ENCODE assay signal across 12 cellular contexts in the genomic region with DNA sequence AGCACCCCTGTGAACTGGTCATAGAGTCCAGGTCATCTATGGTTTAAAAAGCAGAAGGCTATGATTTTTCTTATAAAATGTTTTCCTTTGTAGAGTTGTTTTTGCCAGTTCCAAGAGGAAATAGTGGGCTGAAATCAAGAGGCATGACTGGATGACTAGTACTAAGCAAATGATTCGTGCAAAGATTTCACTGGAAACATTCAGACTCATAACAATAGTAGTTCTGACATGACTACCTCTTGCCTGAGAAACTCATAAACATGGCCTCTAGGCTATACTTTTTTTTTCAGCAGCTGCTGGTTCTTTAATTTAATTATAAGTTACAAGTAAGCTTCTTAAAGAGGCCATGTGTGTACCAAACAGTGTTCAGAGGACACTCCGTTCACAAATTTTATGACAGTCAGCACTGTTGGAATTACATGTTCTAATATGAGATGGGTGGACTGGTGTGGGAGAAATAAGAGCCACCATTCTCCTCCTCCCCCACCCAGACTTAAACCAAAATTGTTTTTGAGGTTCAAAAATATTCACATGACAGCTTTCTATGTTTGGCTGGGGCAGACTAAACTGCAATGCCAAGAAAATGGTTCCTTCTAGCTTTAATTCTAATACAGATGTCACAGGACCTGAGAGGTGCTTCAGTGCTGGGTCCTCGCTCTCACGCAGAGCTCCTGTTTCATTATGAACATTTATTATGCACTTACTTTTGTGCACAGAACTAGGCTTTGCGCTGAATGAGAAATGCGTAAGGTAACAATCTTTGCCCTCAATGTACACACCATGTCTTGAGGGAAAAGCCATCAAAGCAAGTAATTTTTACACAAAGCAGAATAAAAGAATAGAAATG.
A peak's percentile ranks its signal among the peaks of the same experiment; 100 is the strongest.
DNase-seq lines count a peak whose midpoint lies in the region; ATAC-seq, FAIRE-seq and TF ChIP-seq lines count a peak whose summit lies in the region.
"Had no signal": no experiment of that assay in that cellular context is flagged by ENCODE, and none has a peak within 500 bp of the region (broad histone marks: within the 10 kb centered on the region; RNA-seq: fewer than 3 reads in every experiment).

No MANE protein-coding gene starts in this region.

- H3K4me3 Mint-ChIP-seq in nephron progenitor cell, result no peak overlapping the region
- H3K4me3 Mint-ChIP-seq: activated naive CD8-positive, alpha-beta T cell treated with anti-CD3 and anti-CD28 coated beads, Interleukin-2, amount 10 ng/mL, durations not matched to agents 7 days and 5 days had no signal

- ATAC-seq in GM19328 (IDR thresholded peaks at IDR 0.05; ENCODE audit: unreplicated experiment), result peak; percentile 45
- ATAC-seq in HG03045 (IDR thresholded peaks at IDR 0.05; ENCODE audit: unreplicated experiment), result peak; percentile 64
- ATAC-seq: Right ventricle myocardium inferior had no signal

- peaks cover 14% of the 10 kb centered on the region for H3K4me1 Mint-ChIP-seq in nephron progenitor cell
- H3K4me1 Mint-ChIP-seq: activated naive CD8-positive, alpha-beta T cell treated with anti-CD3 and anti-CD28 coated beads, Interleukin-2, amount 10 ng/mL, durations not matched to agents 7 days and 5 days had no signal

- H3K4me1 ChIP-seq in adipocyte (ENCODE audit: control insufficient read depth, insufficient read depth, low read length) (peaks cover 70% of the 10 kb centered on the region), kidney (ENCODE audit: control insufficient read depth in 1 of 2, insufficient read depth in 1 of 2, low read depth in 1 of 2, low read length in 2 of 2) (no peaks in the 10 kb centered on the region)
- H3K4me1 ChIP-seq: uterus had no signal

- H3K27ac Mint-ChIP-seq in nephron progenitor cell, result no peak overlapping the region
- H3K27ac Mint-ChIP-seq: activated naive CD8-positive, alpha-beta T cell treated with anti-CD3 and anti-CD28 coated beads, Interleukin-2, amount 10 ng/mL, durations not matched to agents 7 days and 5 days; IgD-negative memory B cell had no signal

- intact Hi-C loops in kidney (cut with DNase I), result no loop called here

- FAIRE-seq in kidney (lab: Jason Lieb, UNC), result no peak

- no peaks in the 10 kb centered on the region for H3K9me3 Mint-ChIP-seq in nephron progenitor cell
- H3K9me3 Mint-ChIP-seq: activated naive CD8-positive, alpha-beta T cell treated with anti-CD3 and anti-CD28 coated beads, Interleukin-2, amount 10 ng/mL, durations not matched to agents 7 days and 5 days; IgD-negative memory B cell had no signal

- H3K9me3 ChIP-seq in adipocyte (ENCODE audit: control insufficient read depth, low read length), result no peaks in the 10 kb centered on the region
- no peaks in the 10 kb centered on the region for H3K9me3 ChIP-seq in kidney (ENCODE audit: control insufficient read depth in 1 of 2, low read length in 2 of 2)
- H3K9me3 ChIP-seq: uterus had no signal

- H3K36me3 ChIP-seq in adipocyte (ENCODE audit: control insufficient read depth, insufficient read depth, low read length, severe bottlenecking) (no peaks in the 10 kb centered on the region), kidney (ENCODE audit: control insufficient read depth in 1 of 2, insufficient read depth in 2 of 2, low read length in 2 of 2) (no peaks in the 10 kb centered on the region)
- H3K36me3 ChIP-seq: uterus had no signal

- peak; percentile 77 for DNase-seq in COLO829 (ENCODE audit: low spot score)
- peak; percentile 59 for DNase-seq in adipocyte (ENCODE audit: low read depth)
- no peak for DNase-seq in nephron progenitor cell
- no peak for DNase-seq in activated CD8-positive, alpha-beta memory T cell treated with anti-CD3 and anti-CD28 coated beads for 24 hours
- no peak for DNase-seq in kidney
- DNase-seq in NCI-H526 (lab: John Stamatoyannopoulos, UW), result no peak
- DNase-seq: activated naive CD8-positive, alpha-beta T cell treated with anti-CD3 and anti-CD28 coated beads, Interleukin-2, amount 10 ng/mL, durations not matched to agents 7 days and 5 days; uterus had no signal

- no peaks in the 10 kb centered on the region for H3K36me3 Mint-ChIP-seq in nephron progenitor cell (ENCODE audit: low read depth)
- H3K36me3 Mint-ChIP-seq: activated naive CD8-positive, alpha-beta T cell treated with anti-CD3 and anti-CD28 coated beads, Interleukin-2, amount 10 ng/mL, durations not matched to agents 7 days and 5 days had no signal

- H3K4me3 ChIP-seq in adipocyte (ENCODE audit: low read length) (no peak overlapping the region), kidney (ENCODE audit: low read length in 2 of 2) (no peak overlapping the region)
- H3K4me3 ChIP-seq: uterus had no signal

- H3K9ac ChIP-seq in adipocyte (ENCODE audit: low read length) (peak overlapping the region; percentile 32), kidney (ENCODE audit: low read length in 2 of 2) (no peak overlapping the region)

- H3K27me3 Mint-ChIP-seq in nephron progenitor cell (ENCODE audit: low read depth, poor library complexity), result no peaks in the 10 kb centered on the region
- H3K27me3 Mint-ChIP-seq: activated naive CD8-positive, alpha-beta T cell treated with anti-CD3 and anti-CD28 coated beads, Interleukin-2, amount 10 ng/mL, durations not matched to agents 7 days and 5 days had no signal

- TF ChIP-seq CTCF in nephron progenitor cell (IDR thresholded peaks at IDR 0.05), result no peak
- no peak for TF ChIP-seq CTCF in kidney (IDR thresholded peaks at IDR 0.05; ENCODE audit: borderline replicate concordance, extremely low read depth, insufficient read depth)

- no peaks in the 10 kb centered on the region for H3K27me3 ChIP-seq in adipocyte (replicated peaks; ENCODE audit: control insufficient read depth, insufficient read depth, low read length)
- H3K27me3 ChIP-seq: uterus had no signal

- H3K27ac ChIP-seq in kidney (ENCODE audit: low read depth in 2 of 2, low read length in 2 of 2), result no peak overlapping the region
- H3K27ac ChIP-seq: uterus had no signal

Comparison
In these comparisons a context has a peak if more than half of its experiments do, and no peak if none do; other contexts are left out.
1. DNase-seq: peak in COLO829 (single experiment) and adipocyte (single experiment); none in nephron progenitor cell (single experiment), activated CD8-positive, alpha-beta memory T cell treated with anti-CD3 and anti-CD28 coated beads for 24 hours (single experiment), kidney (single experiment) and NCI-H526 (0 of 2).